30 cellular contexts compared by ENCODE assay signal in genomic region chr21:40623550-40623949, GRCh38.
A peak's percentile ranks its signal among the peaks of the same experiment; 100 is the strongest.
DNase-seq lines count a peak whose midpoint lies in the region; ATAC-seq and TF ChIP-seq lines count a peak whose summit lies in the region.
"Had no signal": no experiment of that assay in that cellular context is flagged by ENCODE, and none has a peak within 500 bp of the region (broad histone marks: within the 10 kb centered on the region; RNA-seq: fewer than 3 reads in every experiment).

No MANE protein-coding gene starts in this region.

- H3K79me2 ChIP-seq in GM23338 (replicated peaks; ENCODE audit: insufficient read depth) = no peaks in the 10 kb centered on the region

- H3K36me3 Mint-ChIP-seq in GM23338 (ENCODE audit: low read depth) = peaks cover 9% of the 10 kb centered on the region
- no peaks in the 10 kb centered on the region for H3K36me3 Mint-ChIP-seq in WTC11
- H3K36me3 Mint-ChIP-seq in natural killer cell = no peaks in the 10 kb centered on the region
- H3K36me3 Mint-ChIP-seq: CD14-positive monocyte had no signal

- no peaks in the 10 kb centered on the region; the same call in 1 of the 2 replicates for H3K9me2 ChIP-seq in GM23338 (ENCODE audit: insufficient read depth)

- peak overlapping the region; percentile 6; the same call in 1 of the 2 replicates for H3K4me2 ChIP-seq in GM23338
- H3K4me2 ChIP-seq: PC-9 had no signal

- CTCF ChIA-PET in WTC11 (lab: Charles Lee) = interaction anchor here (1.1 to 1.5 kb wide), 2 partner anchors 218 to 422 kb away, joined by 3 to 4 read pairs; no protein-coding TSS in a partner anchor

- no peak overlapping the region for H2AFZ ChIP-seq in GM23338
- H2AFZ ChIP-seq: GM23248, PC-9 had no signal

- H3K9me3 Mint-ChIP-seq in GM23338 (peaks cover 74% of the 10 kb centered on the region), WTC11 (no peaks in the 10 kb centered on the region), natural killer cell (peaks cover 7 to 14% of the 10 kb centered on the region in 2 donors)

- H3K36me3 ChIP-seq in GM23338 (ENCODE audit: insufficient read depth) = no peaks in the 10 kb centered on the region; the same call in 1 of the 2 replicates
- H3K36me3 ChIP-seq: BE2C, HAP-1, SJSA1 had no signal

- H3K4me1 Mint-ChIP-seq in GM23338 (peaks cover 27% of the 10 kb centered on the region), WTC11 (peaks cover 38% of the 10 kb centered on the region), natural killer cell (no peaks in the 10 kb centered on the region)
- H3K4me1 Mint-ChIP-seq: CD14-positive monocyte; CD8-positive, alpha-beta memory T cell had no signal

- no peaks in the 10 kb centered on the region for H3F3A ChIP-seq in GM23338 (replicated peaks; ENCODE audit: low read depth)

- peak; percentile 77 for DNase-seq in NCI-H1092 treated with DMSO at 0.1 percent for 48 hours (lab: John Stamatoyannopoulos, UW)
- no peak for DNase-seq in NCI-H1092 (lab: John Stamatoyannopoulos, UW)
- no peak for DNase-seq in GM23338 (ENCODE audit: low spot score)
- peak; percentile 28 to 31 for DNase-seq in NCI-H526 (lab: John Stamatoyannopoulos, UW)
- no peak for DNase-seq in WTC11 (ENCODE audit: low spot score)
- no peak for DNase-seq in GDM1 (lab: John Stamatoyannopoulos, UW)
- DNase-seq in natural killer cell = no peak
- DNase-seq in NCI-H1048 (lab: John Stamatoyannopoulos, UW) = no peak
- DNase-seq: BE2C; CD8-positive, alpha-beta memory T cell; DMS 273 treated with DMSO at 0.1 percent for 48 hours; DMS79; EL; GF-D8; GM23248; HFFc6; KBM-7; MV-4-11; NCI-H1436; NCI-H2171 treated with DMSO at 0.1 percent for 48 hours; NCI-H446; NCI-H524 treated with DMSO at 0.1 percent for 48 hours; NK-92 treated with Interleukin-12 subunit alpha and Interleukin-12 subunit beta, amount 100 ng/mL, for 24 hours; PC-9; T-helper 2 cell had no signal

- ATAC-seq in GM23338 (no peak; the same call in 2 of the 3 replicates), WTC11 (peak; percentile 56), natural killer cell (no peak)
- ATAC-seq: Right ventricle myocardium inferior had no signal

- POLR2A ChIA-PET in WTC11 (lab: Charles Lee) = no interaction called here

- H3K4me3 ChIP-seq in GM23338 = 0 out of 2 replicates have a peak overlapping the region, but pooled peaks have one; percentile 5
- H3K4me3 ChIP-seq: GM23248, HAP-1, PC-9, SJSA1 had no signal

- H3K27me3 Mint-ChIP-seq in GM23338 (ENCODE audit: insufficient read depth, low read depth, poor library complexity) = peaks cover 8% of the 10 kb centered on the region
- H3K27me3 Mint-ChIP-seq in WTC11 (ENCODE audit: low read depth) = no peaks in the 10 kb centered on the region; the same call in 1 of the 2 replicates
- no peaks in the 10 kb centered on the region for H3K27me3 Mint-ChIP-seq in natural killer cell (ENCODE audit: low read depth in 2 of 2)
- H3K27me3 Mint-ChIP-seq: CD8-positive, alpha-beta memory T cell had no signal

- intact Hi-C loops in natural killer cell (cut with micrococcal nuclease) = no loop called here

- H4K20me1 ChIP-seq in GM23338 (replicated peaks; ENCODE audit: insufficient read depth) = no peaks in the 10 kb centered on the region

- H3K27me3 ChIP-seq in GM23338 (ENCODE audit: insufficient read depth) = no peaks in the 10 kb centered on the region
- H3K27me3 ChIP-seq: BE2C, SJSA1 had no signal

- TF ChIP-seq CTCF in GM23338 (conservative IDR thresholded peaks at IDR 0.05; ENCODE audit: low read depth in 2 of 2) (no peak), WTC11 (IDR thresholded peaks at IDR 0.05) (no peak), natural killer cell (IDR thresholded peaks at IDR 0.05) (no peak)

- H3K27ac ChIP-seq in GM23338 (ENCODE audit: low read depth) = no peak overlapping the region
- H3K27ac ChIP-seq: 22Rv1, GM23248, PC-9, SJSA1 had no signal

- H3K27ac Mint-ChIP-seq in GM23338 = no peak overlapping the region
- no peak overlapping the region for H3K27ac Mint-ChIP-seq in WTC11
- H3K27ac Mint-ChIP-seq in natural killer cell = no peak overlapping the region
- H3K27ac Mint-ChIP-seq: CD14-positive monocyte; CD8-positive, alpha-beta memory T cell; HFFc6 had no signal

- H3K4me3 Mint-ChIP-seq in GM23338 (no peak overlapping the region), WTC11 (no peak overlapping the region), natural killer cell (no peak overlapping the region)
- H3K4me3 Mint-ChIP-seq: CD14-positive monocyte; CD8-positive, alpha-beta memory T cell; HFFc6 had no signal

- H3K4me1 ChIP-seq in GM23338 (ENCODE audit: insufficient read depth) = peaks cover 12% of the 10 kb centered on the region
- H3K4me1 ChIP-seq: BE2C, HAP-1, SJSA1 had no signal

TF ChIP-seq in WTC11, 78 proteins besides CTCF, POLR2A, EP300 and RAD21:
- no peak for TF ChIP-seq MXD4 (CRISPR knock-in tag; IDR thresholded peaks at IDR 0.05; ENCODE audit: borderline replicate concordance)
- TF ChIP-seq SMAD3 (CRISPR knock-in tag; IDR thresholded peaks at IDR 0.05; ENCODE audit: borderline replicate concordance) = no peak
- no peak for TF ChIP-seq RORB (CRISPR knock-in tag; IDR thresholded peaks at IDR 0.05)
- no peak for TF ChIP-seq ZNF121 (CRISPR knock-in tag; IDR thresholded peaks at IDR 0.05)
- TF ChIP-seq FOXJ3 (CRISPR knock-in tag; IDR thresholded peaks at IDR 0.05; ENCODE audit: borderline replicate concordance) = no peak
- no peak for TF ChIP-seq USF2 (CRISPR knock-in tag; IDR thresholded peaks at IDR 0.05)
- TF ChIP-seq EMX1 (CRISPR knock-in tag; IDR thresholded peaks at IDR 0.05) = no peak
- no peak for TF ChIP-seq PRRX2 (CRISPR knock-in tag; IDR thresholded peaks at IDR 0.05)
- no peak for TF ChIP-seq ZNF263 (CRISPR knock-in tag; IDR thresholded peaks at IDR 0.05; ENCODE audit: low read depth)
TF ChIP-seq in WTC11: peak in this region for 0.

Comparison
In these comparisons a context has a peak if more than half of its experiments do, and no peak if none do; other contexts are left out.
1. DNase-seq: peak in NCI-H1092 treated with DMSO at 0.1 percent for 48 hours (single experiment) and NCI-H526 (2 of 2); none in NCI-H1092 (single experiment), GM23338 (single experiment), WTC11 (single experiment), GDM1 (single experiment), natural killer cell (single experiment) and NCI-H1048 (single experiment).